Comparison of ENCODE assay signal across 7 cellular contexts in the genomic region with DNA sequence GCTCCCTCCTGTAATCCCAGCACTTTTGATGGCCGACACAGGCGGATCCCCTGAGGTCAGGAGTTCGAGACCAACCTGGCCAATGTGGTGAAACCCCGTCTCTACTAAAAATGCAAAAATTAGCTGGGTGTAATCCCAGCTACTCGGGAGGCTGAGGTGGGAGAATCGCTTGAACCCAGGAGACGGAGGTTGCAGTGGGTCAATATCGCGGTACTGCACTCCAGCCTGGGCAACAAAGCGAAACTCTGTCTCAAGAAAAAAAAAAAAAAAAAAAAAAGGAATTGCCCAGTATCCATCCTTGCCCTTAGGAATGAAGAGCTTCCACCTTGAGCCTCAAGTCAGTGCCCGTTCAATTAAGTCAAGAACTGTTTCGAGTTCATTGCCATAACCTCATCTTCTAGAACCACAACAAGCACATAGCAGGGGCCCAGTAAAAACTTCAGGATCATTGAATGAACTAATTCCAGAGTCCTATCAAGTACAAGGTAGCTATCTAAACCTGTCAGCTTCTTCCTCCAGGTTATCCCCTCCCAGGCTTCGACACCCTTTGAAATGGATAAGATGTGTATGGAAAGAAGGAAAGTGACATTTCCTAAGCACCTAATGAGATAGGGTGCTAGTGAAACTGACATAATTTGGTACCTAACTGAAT. TPM values are rescaled to one million over a fixed set of nuclear protein-coding genes. Genes with fewer than 3 reads are reported as not detected.
DNase-seq lines count a peak whose midpoint lies in the region; ATAC-seq and TF ChIP-seq lines count a peak whose summit lies in the region.

No MANE protein-coding gene starts in this region.

- intact Hi-C loops in esophagus squamous epithelium (cut with DNase I): no loop called here

- H3K4me3 ChIP-seq in esophagus squamous epithelium: peak overlapping the region; percentile 62 to 97 (median 79)

- peak overlapping the region; percentile 98 for H3K27ac Mint-ChIP-seq in progenitor cell of endocrine pancreas

- H3K4me1 Mint-ChIP-seq in progenitor cell of endocrine pancreas (ENCODE audit: low read depth): peaks cover 14% of the 10 kb centered on the region

- H3K4me3 Mint-ChIP-seq in progenitor cell of endocrine pancreas (ENCODE audit: low read depth): peak overlapping the region; percentile 97

- TF ChIP-seq CTCF in esophagus squamous epithelium (IDR thresholded peaks at IDR 0.05) (no peak), progenitor cell of endocrine pancreas (IDR thresholded peaks at IDR 0.05; ENCODE audit: unreplicated experiment) (no peak)

- H3K27me3 ChIP-seq in esophagus squamous epithelium: no peaks in the 10 kb centered on the region

- WGBS in esophagus squamous epithelium, 2 donors: 54 to 61% methylated on average over 13 of the region's 13 CpGs

- H3K4me1 ChIP-seq in esophagus squamous epithelium: peaks cover 0 to 36% (median 20%) of the 10 kb centered on the region in 3 donors

- peaks cover 11% of the 10 kb centered on the region for H3K36me3 Mint-ChIP-seq in progenitor cell of endocrine pancreas (ENCODE audit: insufficient read depth)

- H3K27me3 Mint-ChIP-seq in progenitor cell of endocrine pancreas: no peaks in the 10 kb centered on the region

- TF ChIP-seq POLR2A in esophagus squamous epithelium (IDR thresholded peaks at IDR 0.05): no peak

- DNase-seq in RPMI8226 (peak; percentile 4), esophagus squamous epithelium (lab: John Stamatoyannopoulos, UW) (no peak), progenitor cell of endocrine pancreas (ENCODE audit: low spot score, unreplicated experiment) (no peak), putamen (ENCODE audit: low spot score) (no peak), superior temporal gyrus (ENCODE audit: extremely low spot score) (no peak)

- peak overlapping the region; percentile 79 to 92 (median 85) for H3K27ac ChIP-seq in esophagus squamous epithelium

- ATAC-seq in GM21529 (IDR thresholded peaks at IDR 0.05; ENCODE audit: unreplicated experiment) (peak; percentile 3), HG03521 (IDR thresholded peaks at IDR 0.05; ENCODE audit: unreplicated experiment) (no peak)

- no peaks in the 10 kb centered on the region for H3K9me3 Mint-ChIP-seq in progenitor cell of endocrine pancreas (ENCODE audit: low read depth)

- H3K9me3 ChIP-seq in esophagus squamous epithelium: no peaks in the 10 kb centered on the region

- H3K36me3 ChIP-seq in esophagus squamous epithelium: peaks cover 0 to 40% (median 9%) of the 10 kb centered on the region in 3 donors

RNA-seq across cellular contexts. Expression of a gene that starts 0.8 kb away (rescaled TPM):
- total RNA-seq in esophagus squamous epithelium: 10 to 100 TPM in 3 of 4 donors, 1 to 10 TPM in 1; 8.1 to 15.3 (median 11.0) TPM
- 31.8 and 34.2 TPM in 2 replicates for total RNA-seq in progenitor cell of endocrine pancreas

RNA-seq across cellular contexts. Expression of a gene that starts 13.2 kb away (rescaled TPM):
- 10 to 100 TPM; 29.7 to 59.3 (median 34.6) TPM for total RNA-seq in esophagus squamous epithelium
- 57.4 and 71.3 TPM in 2 replicates for total RNA-seq in progenitor cell of endocrine pancreas

RNA-seq across cellular contexts. Expression of a gene that starts 41.7 kb away (rescaled TPM):
- total RNA-seq in esophagus squamous epithelium: not detected
- 3.1 and 3.4 TPM in 2 replicates for total RNA-seq in progenitor cell of endocrine pancreas

RNA-seq across cellular contexts. Expression of a gene that starts 58.5 kb away (rescaled TPM):
- total RNA-seq in esophagus squamous epithelium (10 to 100 TPM in 1 of 4 donors, 1 to 10 TPM in 3; 1.7 to 17.4 (median 5.0) TPM), progenitor cell of endocrine pancreas (81.9 and 85.7 TPM in 2 replicates)
